In genomic region chr1:19448491-19449439, GRCh38 we compare ENCODE assay signal across 9 cellular contexts. TPM values are rescaled to one million over a fixed set of nuclear protein-coding genes. Genes with fewer than 3 reads are reported as not detected.
DNase-seq lines count a peak whose midpoint lies in the region; ATAC-seq and FAIRE-seq lines count a peak whose summit lies in the region.
"Had no signal": no experiment of that assay in that cellular context is flagged by ENCODE, and none has a peak within 500 bp of the region (broad histone marks: within the 10 kb centered on the region; RNA-seq: fewer than 3 reads in every experiment).

No MANE protein-coding gene starts in this region.

- H3K9me3 ChIP-seq in GM23248 (ENCODE audit: low read depth) (no peaks in the 10 kb centered on the region), esophagus (ENCODE audit: control insufficient read depth in 2 of 2, insufficient read depth in 1 of 2, low read depth in 1 of 2, low read length in 1 of 2) (no peaks in the 10 kb centered on the region)

- ATAC-seq in naive thymus-derived CD8-positive, alpha-beta T cell, result peak; percentile 41 to 55
- no peak for ATAC-seq in HG03354 (IDR thresholded peaks at IDR 0.05; ENCODE audit: poor library complexity, severe bottlenecking, unreplicated experiment)

- FAIRE-seq in urothelium cell line (lab: Jason Lieb, UNC), result no peak

- no peaks in the 10 kb centered on the region for H4K20me1 ChIP-seq in GM23248 (ENCODE audit: insufficient read depth)

- in situ Hi-C loops in GM23248 (cut with MboI), result no loop called here

- peaks cover 86% of the 10 kb centered on the region for H3F3A ChIP-seq in GM23248 (ENCODE audit: insufficient read depth)

- peak overlapping the region; percentile 76 for H3K9ac ChIP-seq in GM23248

- no peaks in the 10 kb centered on the region for H3K36me3 ChIP-seq in GM23248 (ENCODE audit: low read depth)
- H3K36me3 ChIP-seq in esophagus (ENCODE audit: control insufficient read depth in 2 of 2, insufficient read depth in 2 of 2, low read length in 1 of 2), result peaks cover 0 to 7% of the 10 kb centered on the region in 2 donors

- DNase-seq in GM23248 (peak; percentile 94), T1000 (lab: John Stamatoyannopoulos, UW) (peak; percentile 78), urothelium cell line (ENCODE audit: low spot score) (no peak), NCI-H2107 (lab: John Stamatoyannopoulos, UW) (no peak), SIG-M5 treated with dmso at 0.1 percent for 504 hours (lab: John Stamatoyannopoulos, UW; ENCODE audit: unreplicated experiment) (no peak)
- peak in 1 of 10 donors; percentile 35 for DNase-seq in naive thymus-derived CD8-positive, alpha-beta T cell

- H3K27me3 ChIP-seq in GM23248 (replicated peaks; ENCODE audit: insufficient read depth) (no peaks in the 10 kb centered on the region), esophagus (ENCODE audit: control insufficient read depth in 1 of 2, insufficient read depth in 2 of 2, low read length in 2 of 2) (no peaks in the 10 kb centered on the region)

- H3K4me2 ChIP-seq in GM23248 (ENCODE audit: unreplicated experiment), result peak overlapping the region; percentile 61

- no peak overlapping the region for H2AFZ ChIP-seq in GM23248

- H3K4me3 Mint-ChIP-seq in naive thymus-derived CD8-positive, alpha-beta T cell, result peak overlapping the region; percentile 9 to 86 (median 70)

- H3K27ac Mint-ChIP-seq in naive thymus-derived CD8-positive, alpha-beta T cell, result peak overlapping the region; percentile 75 to 92 (median 88)

- WGBS in GM23248 (ENCODE audit: low coverage in 1 of 2, low lambda C conversion rate in 2 of 2, missing lambda C conversion rate in 2 of 2), 2 experiments, result 1 to 2% methylated on average over 19 of the region's 19 CpGs
- WGBS in esophagus, 2 donors, result 44 to 54% methylated on average over 19 of the region's 19 CpGs

- H3K27me3 Mint-ChIP-seq in naive thymus-derived CD8-positive, alpha-beta T cell, result no peaks in the 10 kb centered on the region

- H3K9me2 ChIP-seq in GM23248 (ENCODE audit: insufficient read depth), result no peaks in the 10 kb centered on the region

- peak overlapping the region; percentile 95 for H3K27ac ChIP-seq in GM23248
- H3K27ac ChIP-seq in esophagus (ENCODE audit: low read depth in 2 of 2, low read length in 1 of 2), result peak overlapping the region; percentile 74 to 88
- H3K27ac ChIP-seq: SK-N-MC had no signal

- peaks cover 0 to 53% (median 0%) of the 10 kb centered on the region in 3 donors for H3K36me3 Mint-ChIP-seq in naive thymus-derived CD8-positive, alpha-beta T cell

- peaks cover 62 to 95% (median 93%) of the 10 kb centered on the region in 4 donors for H3K4me1 Mint-ChIP-seq in naive thymus-derived CD8-positive, alpha-beta T cell

- POLR2A ChIA-PET in naive thymus-derived CD8-positive, alpha-beta T cell (lab: Charles Lee), result interaction anchor here (0.6 to 26.9 kb wide), 8 partner anchors 9 to 1881 kb away, joined by 3 to 808 read pairs (median 5); partner anchors contain the start of gene CAPZB

- H3K4me3 ChIP-seq in GM23248 (peak overlapping the region; percentile 29), esophagus (ENCODE audit: low read depth in 1 of 2, low read length in 2 of 2) (no peak overlapping the region)
- H3K4me3 ChIP-seq: SK-N-MC had no signal

- no peaks in the 10 kb centered on the region for H3K9me3 Mint-ChIP-seq in naive thymus-derived CD8-positive, alpha-beta T cell

- H3K4me1 ChIP-seq in GM23248 (ENCODE audit: insufficient read depth) (peaks cover 83% of the 10 kb centered on the region), esophagus (ENCODE audit: control insufficient read depth in 2 of 2, insufficient read depth in 2 of 2, low read length in 1 of 2) (peaks cover 12 to 32% of the 10 kb centered on the region in 2 donors)

- peaks cover 73% of the 10 kb centered on the region for H3K79me2 ChIP-seq in GM23248 (ENCODE audit: insufficient read depth)

RNA-seq across cellular contexts. Expression of gene CAPZB, which starts 36.6 kb away (rescaled TPM):
- 188 and 229 TPM in 2 replicates for total RNA-seq in GM23248 (2014; rRNA removed; shearing (Covaris generic))
- 494 and 506 TPM in 2 replicates for polyA plus RNA-seq in GM23248 (2016; fragmentation: Nextera tagmentation; extraction: Ambion mirVana)
- polyA plus RNA-seq in esophagus, result 100 to 1,000 TPM; 221 to 272 TPM
- total RNA-seq in naive thymus-derived CD8-positive, alpha-beta T cell, result 100 to 1,000 TPM; 268 to 289 TPM
- polyA plus RNA-seq in naive thymus-derived CD8-positive, alpha-beta T cell, result 100 to 1,000 TPM; 475 to 592 (median 562) TPM

Comparison
In these comparisons a context has a peak if more than half of its experiments do, and no peak if none do; other contexts are left out.
1. DNase-seq: peak in GM23248 (single experiment) and T1000 (single experiment); none in urothelium cell line (single experiment), NCI-H2107 (single experiment) and SIG-M5 treated with dmso at 0.1 percent for 504 hours (single experiment).